8 cellular contexts compared by ENCODE assay signal in the genomic region with DNA sequence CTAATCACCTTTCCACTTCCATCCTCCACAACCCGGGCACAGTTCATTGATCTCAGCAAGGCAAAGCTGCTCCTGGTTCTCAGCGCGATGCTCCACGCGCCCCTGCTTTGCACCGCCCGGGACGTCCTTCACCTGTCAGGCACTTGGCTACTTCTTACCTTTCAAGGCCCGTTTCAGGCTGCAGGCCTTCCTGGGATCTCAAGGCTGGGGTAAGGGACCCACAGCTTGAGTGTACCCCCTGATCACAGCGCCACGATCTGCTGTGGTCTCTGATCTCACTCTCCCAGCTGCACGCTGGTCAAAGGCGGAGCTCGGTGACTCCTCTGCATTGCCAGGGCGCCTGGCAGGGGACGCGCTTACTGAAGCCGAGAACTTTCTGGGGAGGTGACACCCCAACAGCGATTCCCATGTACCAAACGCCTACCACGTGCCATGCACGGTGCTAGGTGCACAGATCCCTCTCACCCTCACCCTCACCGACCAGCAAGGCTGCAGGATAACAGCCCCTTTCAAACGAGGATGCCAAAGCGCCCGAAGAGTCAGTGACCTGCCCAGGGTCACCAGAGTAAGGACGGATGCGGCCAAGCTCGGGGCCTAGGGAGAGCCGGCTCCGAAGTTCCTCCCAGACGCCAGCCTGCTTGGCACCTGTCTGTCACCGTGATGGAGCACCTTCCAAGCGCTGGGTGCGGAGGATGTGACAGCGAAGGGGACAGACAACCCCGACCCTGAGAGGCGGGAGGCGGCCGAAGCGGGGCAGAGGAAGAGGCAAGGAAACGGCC. TPM values are rescaled to one million over a fixed set of nuclear protein-coding genes. Genes with fewer than 3 reads are reported as not detected.
DNase-seq lines count a peak whose midpoint lies in the region; ATAC-seq and TF ChIP-seq lines count a peak whose summit lies in the region.

No MANE protein-coding gene starts in this region.

- POLR2A ChIA-PET in BJ (lab: Charles Lee): interaction anchor here (0.6 kb wide), 1 partner anchor 171 kb away, joined by 4 read pairs; no protein-coding TSS in a partner anchor

- ATAC-seq in GM19043 (IDR thresholded peaks at IDR 0.05; ENCODE audit: low read depth, unreplicated experiment): peak; percentile 30
- peak; percentile 18 for ATAC-seq in HG03342 (IDR thresholded peaks at IDR 0.05; ENCODE audit: unreplicated experiment)

- no peak for DNase-seq in BJ (ENCODE audit: low read depth)
- DNase-seq in RPMI8226: peak; percentile 64
- DNase-seq in activated naive CD8-positive, alpha-beta T cell treated with anti-CD3 and anti-CD28 coated beads, Interleukin-2, amount 50 U/mL, for 16 hours (ENCODE audit: low read depth, low spot score): peak; percentile 3
- DNase-seq in left ventricle myocardium inferior: peak; percentile 39
- DNase-seq in posterior cingulate gyrus: peak; percentile 32 to 92 (median 51)

- peak overlapping the region; percentile 97 for H3K27ac ChIP-seq in left ventricle myocardium inferior (replicated peaks)
- peak overlapping the region; percentile 87 for H3K27ac ChIP-seq in urinary bladder (ENCODE audit: low read depth)

- WGBS in urinary bladder: 2% methylated on average over 42 of the region's 42 CpGs

- H3K4me3 ChIP-seq in BJ (ENCODE audit: low read depth, low read length) (peak overlapping the region; percentile 69), left ventricle myocardium inferior (peak overlapping the region; percentile 98), urinary bladder (ENCODE audit: low read depth, low read length) (peak overlapping the region; percentile 83)

- intact Hi-C loops in left ventricle myocardium inferior (cut with micrococcal nuclease) (no loop called here), posterior cingulate gyrus (cut with DNase I) (loop anchor here (1.0 to 10.0 kb wide), 4 partner anchors 52 to 280 kb away; partner anchors contain the start of genes ADAM17, ASAP2 and IAH1)

- CTCF ChIA-PET in BJ (lab: Yijun Ruan, JAX): interaction anchor here (0.7 to 2.4 kb wide), 7 partner anchors 11 to 280 kb away, joined by 3 to 8 read pairs (median 3); no protein-coding TSS in a partner anchor

- no peaks in the 10 kb centered on the region for H3K9me3 ChIP-seq in left ventricle myocardium inferior (replicated peaks)

- 0 out of 2 replicates have a peak, but pooled peaks have one; percentile 12 for TF ChIP-seq CTCF in BJ (IDR thresholded peaks at IDR 0.05; ENCODE audit: insufficient read depth, low read depth, low read length)
- TF ChIP-seq CTCF in left ventricle myocardium inferior (IDR thresholded peaks at IDR 0.05; ENCODE audit: borderline replicate concordance): no peak

- H3K4me1 ChIP-seq in left ventricle myocardium inferior: peaks cover 58% of the 10 kb centered on the region
- H3K4me1 ChIP-seq in urinary bladder (ENCODE audit: insufficient read depth): no peaks in the 10 kb centered on the region

- H3K27me3 ChIP-seq in BJ (ENCODE audit: control insufficient read depth, insufficient read depth, low read length) (no peaks in the 10 kb centered on the region), left ventricle myocardium inferior (ENCODE audit: low read depth) (no peaks in the 10 kb centered on the region)

- H3K36me3 ChIP-seq in BJ (ENCODE audit: control insufficient read depth, insufficient read depth, low read length): no peaks in the 10 kb centered on the region
- H3K36me3 ChIP-seq in left ventricle myocardium inferior: peaks cover 9% of the 10 kb centered on the region
- H3K36me3 ChIP-seq in urinary bladder (ENCODE audit: insufficient read depth): no peaks in the 10 kb centered on the region

RNA-seq across cellular contexts. Expression of gene ITGB1BP1, which starts 0.8 kb away (rescaled TPM):
- polyA plus RNA-seq in BJ (2011; rRNA removed): 50.7 and 88.9 TPM in 2 replicates
- polyA minus RNA-seq in BJ (2011; rRNA and poly(A)+ RNA removed): 13.0 and 13.6 TPM in 2 replicates
- total RNA-seq in left ventricle myocardium inferior: 75.6 TPM
- 42.0 TPM for total RNA-seq in urinary bladder
- 80.2 TPM for polyA plus RNA-seq in urinary bladder

RNA-seq across cellular contexts. Expression of gene CPSF3, which starts 0.9 kb away (rescaled TPM):
- 12.5 and 31.5 TPM in 2 replicates for polyA plus RNA-seq in BJ (2011; rRNA removed)
- 22.7 and 23.4 TPM in 2 replicates for polyA minus RNA-seq in BJ (2011; rRNA and poly(A)+ RNA removed)
- 15.6 TPM for total RNA-seq in left ventricle myocardium inferior
- 45.2 TPM for total RNA-seq in urinary bladder
- polyA plus RNA-seq in urinary bladder: 16.6 TPM

RNA-seq across cellular contexts. Expression of gene IAH1, which starts 51.8 kb away (rescaled TPM):
- polyA plus RNA-seq in BJ (2011; rRNA removed) (92.2 and 120 TPM in 2 replicates), urinary bladder (56.3 TPM)
- polyA minus RNA-seq in BJ (2011; rRNA and poly(A)+ RNA removed): 23.6 and 27.1 TPM in 2 replicates
- total RNA-seq in left ventricle myocardium inferior (82.9 TPM), urinary bladder (40.0 TPM)
